24 cellular contexts compared by ENCODE assay signal in genomic region chr14:101895256-101895655, GRCh38.
"Had no signal": no experiment of that assay in that cellular context is flagged by ENCODE, and none has a peak within 500 bp of the region (broad histone marks: within the 10 kb centered on the region; RNA-seq: fewer than 3 reads in every experiment).

No MANE protein-coding gene starts in this region.

- DNase-seq: activated CD4-positive, alpha-beta T cell treated with anti-CD3 and anti-CD28 coated beads for 4 hours; activated CD8-positive, alpha-beta memory T cell treated with anti-CD3 and anti-CD28 coated beads for 24 hours; activated gamma-delta T cell; activated naive CD4-positive, alpha-beta T cell treated with anti-CD3 and anti-CD28 coated beads for 36 hours; activated naive CD8-positive, alpha-beta T cell treated with anti-CD3 and anti-CD28 coated beads for 36 hours; activated T-cell treated with anti-CD3 and anti-CD28 coated beads, Interleukin-2, amount 50 U/mL, for 4 hours; adrenal gland; anterior cingulate cortex; NCI-H1105; NCI-H1436; NCI-H1694 treated with DMSO at 0.1 percent for 48 hours; NCI-H2029 treated with DMSO at 0.1 percent for 48 hours; NCI-H345; NCI-H510A treated with DMSO at 0.1 percent for 48 hours; NK-92 treated with Interleukin-12 subunit alpha and Interleukin-12 subunit beta, amount 100 ng/mL, for 24 hours; OCI-M1; RPMI8226; SJCRH30; SK-N-SH; T-helper 1 cell had no signal

- H3K9ac ChIP-seq: KMS-11, SK-N-SH had no signal

- H3K27me3 ChIP-seq: adrenal gland, SJCRH30 had no signal

- H3K27ac ChIP-seq: adrenal gland, KMS-11, SJCRH30 had no signal

- H3K4me2 ChIP-seq: KMS-11, SK-N-SH had no signal

- H3K4me3 ChIP-seq: adrenal gland, SJCRH30 had no signal

- H3K4me1 ChIP-seq: adrenal gland, SJCRH30 had no signal

- H3K9me3 ChIP-seq: adrenal gland, SJCRH30, SK-N-SH had no signal

- ATAC-seq: activated CD4-positive, CD25-positive, alpha-beta regulatory T cell treated with anti-CD3 and anti-CD28 coated beads, Interleukin-2, amount 50 U/mL, for 24 hours; activated T-cell treated with anti-CD3 and anti-CD28 coated beads, Interleukin-2, amount 50 U/mL, for 4 hours; Panc1; Right ventricle myocardium inferior had no signal
